Comparison of ENCODE assay signal across 21 cellular contexts in genomic region chr16:31715915-31716314, GRCh38.
DNase-seq lines count a peak whose midpoint lies in the region; ATAC-seq, FAIRE-seq and TF ChIP-seq lines count a peak whose summit lies in the region.
"Had no signal": no experiment of that assay in that cellular context is flagged by ENCODE, and none has a peak within 500 bp of the region (broad histone marks: within the 10 kb centered on the region; RNA-seq: fewer than 3 reads in every experiment).

No MANE protein-coding gene starts in this region.

- H3K36me3 Mint-ChIP-seq in CD8-positive, alpha-beta T cell, result peaks cover 48% of the 10 kb centered on the region
- H3K36me3 Mint-ChIP-seq in nephron (ENCODE audit: low read depth), result peaks cover 68% of the 10 kb centered on the region
- peaks cover 48% of the 10 kb centered on the region for H3K36me3 Mint-ChIP-seq in activated CD4-positive, alpha-beta memory T cell treated with anti-CD3 and anti-CD28 coated beads for 36 hours

- in situ Hi-C loops in K562 (cut with MboI), result no loop called here

- 97% methylated on average over 4 of the region's 4 CpGs for WGBS in K562 (ENCODE audit: insufficient coverage, low coverage, missing lambda C conversion rate)
- 98 to 100% methylated on average over 4 of the region's 4 CpGs for WGBS in thyroid gland, 2 donors

- TF ChIP-seq POLR2A in K562 (conservative IDR thresholded peaks at IDR 0.05) (no peak), thyroid gland (IDR thresholded peaks at IDR 0.05) (no peak)

- 0 out of 2 replicates have a peak overlapping the region, but pooled peaks have one; percentile 16 for H3K4me3 ChIP-seq in BLaER1
- H3K4me3 ChIP-seq in CD8-positive, alpha-beta T cell (ENCODE audit: low read depth, low read length), result no peak overlapping the region
- no peak overlapping the region for H3K4me3 ChIP-seq in K562
- no peak overlapping the region for H3K4me3 ChIP-seq in thyroid gland (replicated peaks in 1 of 3)
- no peak overlapping the region for H3K4me3 ChIP-seq in SJCRH30
- H3K4me3 ChIP-seq: GM23248, SJSA1, thoracic aorta had no signal

- peaks cover 16% of the 10 kb centered on the region; the same call in 1 of the 2 replicates for H4K20me1 ChIP-seq in BLaER1
- no peaks in the 10 kb centered on the region for H4K20me1 ChIP-seq in K562 (replicated peaks; ENCODE audit: control insufficient read depth, insufficient read depth, low read length)

- H3K36me3 ChIP-seq in BLaER1 (peaks cover 60% of the 10 kb centered on the region), K562 (ENCODE audit: control insufficient read depth, insufficient read depth, low read length) (peaks cover 20% of the 10 kb centered on the region), thyroid gland (no peaks in the 10 kb centered on the region), SJCRH30 (peaks cover 10% of the 10 kb centered on the region; the same call in 1 of the 2 replicates)
- H3K36me3 ChIP-seq in CD8-positive, alpha-beta T cell (ENCODE audit: insufficient read depth, low read length), result no peaks in the 10 kb centered on the region
- H3K36me3 ChIP-seq: thoracic aorta had no signal

- no peaks in the 10 kb centered on the region for H3K9me1 ChIP-seq in K562 (ENCODE audit: control insufficient read depth, insufficient read depth, low read length)

- H3K4me2 ChIP-seq in BLaER1, result peak overlapping the region; percentile 78
- no peak overlapping the region for H3K4me2 ChIP-seq in K562 (ENCODE audit: insufficient read depth, low read length)

- no peak for ATAC-seq in CD8-positive, alpha-beta T cell
- ATAC-seq in K562, result no peak

- peaks cover 24% of the 10 kb centered on the region for H3K4me1 ChIP-seq in BLaER1
- H3K4me1 ChIP-seq in CD8-positive, alpha-beta T cell (ENCODE audit: insufficient read depth, low read length), result peaks cover 53% of the 10 kb centered on the region
- peaks cover 11 to 13% of the 10 kb centered on the region in 2 experiments for H3K4me1 ChIP-seq in K562 (replicated peaks in 1 of 2; ENCODE audit: control insufficient read depth in 2 of 2, insufficient read depth in 2 of 2, low read length in 2 of 2)
- peaks cover 12 to 20% of the 10 kb centered on the region in 2 donors for H3K4me1 ChIP-seq in thyroid gland
- no peaks in the 10 kb centered on the region; the same call in 1 of the 2 replicates for H3K4me1 ChIP-seq in SJCRH30

- no peak for TF ChIP-seq RAD21 in K562 (CRISPR knock-in tag; conservative IDR thresholded peaks at IDR 0.05 in 1 of 2, IDR thresholded peaks at IDR 0.05 in 1 of 2)

- no peak for FAIRE-seq in K562 (lab: Jason Lieb, UNC)
- FAIRE-seq: G401.6 had no signal

- H3K9me3 Mint-ChIP-seq in CD8-positive, alpha-beta T cell, result no peaks in the 10 kb centered on the region
- H3K9me3 Mint-ChIP-seq in nephron, result peaks cover 9% of the 10 kb centered on the region
- peaks cover 8% of the 10 kb centered on the region for H3K9me3 Mint-ChIP-seq in activated CD4-positive, alpha-beta memory T cell treated with anti-CD3 and anti-CD28 coated beads for 36 hours

- CTCF ChIA-PET in CD8-positive, alpha-beta T cell (lab: Charles Lee), result no interaction called here
- CTCF ChIA-PET in K562 (lab: Yijun Ruan, JAX; ENCODE audit: low intra/inter-chr PET ratio), result no interaction called here
- CTCF ChIA-PET in activated CD4-positive, alpha-beta memory T cell treated with anti-CD3 and anti-CD28 coated beads for 36 hours (lab: Charles Lee), result interaction anchor here (1.2 to 1.3 kb wide), 2 partner anchors 15 to 153 kb away, joined by 3 to 5 read pairs; no protein-coding TSS in a partner anchor

- TF ChIP-seq CTCF in CD8-positive, alpha-beta T cell (IDR thresholded peaks at IDR 0.05), result no peak
- TF ChIP-seq CTCF in K562 (IDR thresholded peaks at IDR 0.05 in 2 of 3, conservative IDR thresholded peaks at IDR 0.05 in 1 of 3; ENCODE audit: insufficient read depth in 2 of 3, low read depth in 1 of 3, low read length in 3 of 3) (no peak), nephron (IDR thresholded peaks at IDR 0.05; ENCODE audit: unreplicated experiment in 3 of 3) (no peak), thyroid gland (IDR thresholded peaks at IDR 0.05) (no peak)

- H3K9me3 ChIP-seq in BLaER1 (peaks cover 54% of the 10 kb centered on the region), K562 (replicated peaks; ENCODE audit: control insufficient read depth, insufficient read depth, low read depth, low read length) (no peaks in the 10 kb centered on the region), thyroid gland (no peaks in the 10 kb centered on the region), SJCRH30 (replicated peaks) (no peaks in the 10 kb centered on the region)
- no peaks in the 10 kb centered on the region for H3K9me3 ChIP-seq in CD8-positive, alpha-beta T cell (ENCODE audit: low read length)
- H3K9me3 ChIP-seq: thoracic aorta had no signal

- peaks cover 69% of the 10 kb centered on the region for H3K4me1 Mint-ChIP-seq in CD8-positive, alpha-beta T cell (ENCODE audit: low read depth)
- peaks cover 16% of the 10 kb centered on the region for H3K4me1 Mint-ChIP-seq in nephron
- peaks cover 48% of the 10 kb centered on the region for H3K4me1 Mint-ChIP-seq in activated CD4-positive, alpha-beta memory T cell treated with anti-CD3 and anti-CD28 coated beads for 36 hours (ENCODE audit: low read depth)

- no peak for DNase-seq in CD8-positive, alpha-beta T cell
- DNase-seq in K562 (ENCODE audit: extremely low read depth in 1 of 4, low spot score in 3 of 4), result peak in 1 of 4 experiments; percentile 5
- no peak for DNase-seq in activated CD4-positive, alpha-beta memory T cell treated with anti-CD3 and anti-CD28 coated beads for 36 hours
- DNase-seq in NCI-H1930 (lab: John Stamatoyannopoulos, UW), result no peak
- DNase-seq in thyroid gland, result no peak
- no peak for DNase-seq in SJCRH30
- DNase-seq: activated CD8-positive, alpha-beta memory T cell treated with anti-CD3 and anti-CD28 coated beads for 24 hours; activated naive CD4-positive, alpha-beta T cell treated with anti-CD3 and anti-CD28 coated beads, Interleukin-2, amount 10 ng/mL, durations not matched to agents 7 days and 5 days; activated T-cell treated with anti-CD3 and anti-CD28 coated beads, Interleukin-2, amount 50 U/mL, for 48 hours; aorta; central memory CD4-positive, alpha-beta T cell; GM23248; KG1; NCI-H1436 treated with DMSO at 0.1 percent for 48 hours; NCI-H510A treated with DMSO at 0.1 percent for 48 hours; retina had no signal

- no peaks in the 10 kb centered on the region for H3K27me3 Mint-ChIP-seq in CD8-positive, alpha-beta T cell (ENCODE audit: low read depth)
- H3K27me3 Mint-ChIP-seq in nephron (ENCODE audit: low read depth), result no peaks in the 10 kb centered on the region
- no peaks in the 10 kb centered on the region for H3K27me3 Mint-ChIP-seq in activated CD4-positive, alpha-beta memory T cell treated with anti-CD3 and anti-CD28 coated beads for 36 hours
- H3K27me3 Mint-ChIP-seq: activated naive CD4-positive, alpha-beta T cell treated with anti-CD3 and anti-CD28 coated beads, Interleukin-2, amount 10 ng/mL, durations not matched to agents 7 days and 5 days had no signal

- intact Hi-C loops in CD8-positive, alpha-beta T cell (cut with DNase I, micrococcal nuclease), result loop anchor here in 1 of 2 experiments (10.0 kb wide), 1 partner anchor 731 kb away; the partner anchor contains the start of gene HSD3B7
- intact Hi-C loops in K562 (cut with micrococcal nuclease), result no loop called here
- intact Hi-C loops in activated CD4-positive, alpha-beta memory T cell treated with anti-CD3 and anti-CD28 coated beads for 36 hours (cut with micrococcal nuclease), result loop anchor here (5.0 kb wide), 1 partner anchor 259 kb away; the partner anchor contains the start of gene ARMC5
- intact Hi-C loops in thyroid gland (cut with DNase I), result no loop called here

- TF ChIP-seq EP300 in K562 (IDR thresholded peaks at IDR 0.05; ENCODE audit: low read length), result no peak

- H3K4me3 Mint-ChIP-seq in CD8-positive, alpha-beta T cell, result no peak overlapping the region
- peak overlapping the region; percentile 47 to 100 (median 80) for H3K4me3 Mint-ChIP-seq in nephron
- H3K4me3 Mint-ChIP-seq in activated CD4-positive, alpha-beta memory T cell treated with anti-CD3 and anti-CD28 coated beads for 36 hours, result no peak overlapping the region
- H3K4me3 Mint-ChIP-seq: activated naive CD4-positive, alpha-beta T cell treated with anti-CD3 and anti-CD28 coated beads, Interleukin-2, amount 10 ng/mL, durations not matched to agents 7 days and 5 days had no signal

- POLR2A ChIA-PET in CD8-positive, alpha-beta T cell (lab: Charles Lee), result no interaction called here
- POLR2A ChIA-PET in K562 (lab: Yijun Ruan, JAX), result no interaction called here
- POLR2A ChIA-PET in activated CD4-positive, alpha-beta memory T cell treated with anti-CD3 and anti-CD28 coated beads for 36 hours (lab: Charles Lee), result no interaction called here

- H3K27ac Mint-ChIP-seq in CD8-positive, alpha-beta T cell, result peak overlapping the region; percentile 49
- H3K27ac Mint-ChIP-seq in nephron, result no peak overlapping the region
- no peak overlapping the region for H3K27ac Mint-ChIP-seq in activated CD4-positive, alpha-beta memory T cell treated with anti-CD3 and anti-CD28 coated beads for 36 hours
- H3K27ac Mint-ChIP-seq: activated naive CD4-positive, alpha-beta T cell treated with anti-CD3 and anti-CD28 coated beads, Interleukin-2, amount 10 ng/mL, durations not matched to agents 7 days and 5 days had no signal

- H3K27me3 ChIP-seq in BLaER1 (no peaks in the 10 kb centered on the region), K562 (ENCODE audit: control insufficient read depth in 2 of 2, insufficient read depth in 2 of 2, low read length in 2 of 2) (no peaks in the 10 kb centered on the region), thyroid gland (no peaks in the 10 kb centered on the region), SJCRH30 (no peaks in the 10 kb centered on the region)
- no peaks in the 10 kb centered on the region for H3K27me3 ChIP-seq in CD8-positive, alpha-beta T cell (ENCODE audit: insufficient read depth, low read length)
- H3K27me3 ChIP-seq: SJSA1 had no signal

- H2AFZ ChIP-seq in K562 (ENCODE audit: low read depth, low read length), result no peak overlapping the region
- H2AFZ ChIP-seq: GM23248 had no signal

- no TSS peak for BruUV-seq in K562 (replicated peaks; lab: Mats Ljungman, UMichigan)

- H3K27ac ChIP-seq in BLaER1 (no peak overlapping the region), K562 (ENCODE audit: extremely low read depth, low read depth, low read length) (no peak overlapping the region), thyroid gland (no peak overlapping the region), SJCRH30 (no peak overlapping the region)
- no peak overlapping the region for H3K27ac ChIP-seq in CD8-positive, alpha-beta T cell (ENCODE audit: low read depth, low read length)
- H3K27ac ChIP-seq: GM23248, SJSA1, thoracic aorta had no signal

- H3K9ac ChIP-seq in BLaER1 (no peak overlapping the region), K562 (ENCODE audit: insufficient read depth in 1 of 2, low read depth in 2 of 2, low read length in 2 of 2) (no peak overlapping the region)
- H3K9ac ChIP-seq: GM23248 had no signal

- peaks cover 27% of the 10 kb centered on the region for H3K79me2 ChIP-seq in K562 (ENCODE audit: control insufficient read depth, insufficient read depth, low read length)

TF ChIP-seq in K562, 482 proteins besides CTCF, POLR2A, EP300 and RAD21:
- TF ChIP-seq TCF3 (CRISPR knock-in tag; IDR thresholded peaks at IDR 0.05), result no peak
- 0 out of 2 replicates have a peak, but pooled peaks have one; percentile 38 for TF ChIP-seq MYNN (IDR thresholded peaks at IDR 0.05)
- TF ChIP-seq MYNN (CRISPR knock-in tag; IDR thresholded peaks at IDR 0.05), result no peak

Comparison
In these comparisons a context has a peak if more than half of its experiments do, and no peak if none do; other contexts are left out.
1. H3K4me3 Mint-ChIP-seq: peak in nephron (3 of 3); none in CD8-positive, alpha-beta T cell (single experiment) and activated CD4-positive, alpha-beta memory T cell treated with anti-CD3 and anti-CD28 coated beads for 36 hours (single experiment).